17 cellular contexts compared by ENCODE assay signal in the genomic region with DNA sequence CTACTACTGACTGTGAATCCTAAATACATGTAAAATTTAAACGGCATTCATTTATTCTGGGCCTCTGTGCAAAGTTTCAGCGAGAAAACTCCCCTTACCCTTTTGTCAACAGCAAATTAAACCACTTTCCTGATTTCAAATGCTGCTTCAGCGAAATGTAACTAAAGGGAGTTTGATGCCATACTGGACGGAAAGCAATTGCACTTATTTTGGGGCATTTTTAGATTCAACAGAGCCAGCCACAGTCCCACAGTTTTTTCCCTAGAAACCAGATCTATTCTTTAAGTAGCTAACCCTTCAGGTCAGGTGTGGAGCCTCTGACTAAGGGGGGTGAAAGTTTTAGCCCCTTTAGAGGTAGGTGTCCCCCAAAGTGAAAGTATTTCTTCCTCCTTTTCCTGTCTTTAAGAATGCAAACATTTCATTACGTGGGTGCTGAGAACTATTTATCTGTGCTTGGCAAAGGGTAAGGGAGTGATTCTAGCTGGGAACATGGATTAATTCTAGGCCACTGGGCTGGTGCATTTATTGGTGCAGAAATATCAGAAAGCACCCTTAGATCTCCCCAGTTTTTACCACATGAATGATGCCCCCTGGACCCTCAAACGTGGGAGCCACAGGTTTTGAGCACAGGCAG.
DNase-seq lines count a peak whose midpoint lies in the region; ATAC-seq and TF ChIP-seq lines count a peak whose summit lies in the region.
"Had no signal": no experiment of that assay in that cellular context is flagged by ENCODE, and none has a peak within 500 bp of the region (broad histone marks: within the 10 kb centered on the region; RNA-seq: fewer than 3 reads in every experiment).

No MANE protein-coding gene starts in this region.

- no peak overlapping the region for H3K4me3 Mint-ChIP-seq in stimulated activated memory B cell treated with anti-CD40 and anti-IgM and Interleukin-4, amounts not matched to agents 10 μg/mL and 1 μg/mL and 100 μg/mL, for 72 hours
- H3K4me3 Mint-ChIP-seq: activated CD8-positive, alpha-beta T cell treated with anti-CD3 and anti-CD28 coated beads, Interleukin-2, amount 10 ng/mL, durations not matched to agents 7 days and 5 days; neural crest cell; T-cell had no signal

- peaks cover 30% of the 10 kb centered on the region for H3F3A ChIP-seq in PC-9 (ENCODE audit: insufficient read depth, low read depth)

- 55% methylated on average over 6 of the region's 6 CpGs for WGBS in esophagus muscularis mucosa

- no peak overlapping the region for H2AFZ ChIP-seq in PC-9

- no peaks in the 10 kb centered on the region for H4K20me1 ChIP-seq in PC-9 (ENCODE audit: insufficient read depth)

- in situ Hi-C loops in gastrocnemius medialis (cut with MboI; ENCODE audit: low sequenced_read_pairs in 4 of 4), result no loop called here

- H3K4me1 Mint-ChIP-seq in stimulated activated memory B cell treated with anti-CD40 and anti-IgM and Interleukin-4, amounts not matched to agents 10 μg/mL and 1 μg/mL and 100 μg/mL, for 72 hours, result no peaks in the 10 kb centered on the region
- H3K4me1 Mint-ChIP-seq: neural crest cell, T-cell had no signal

- POLR2A ChIA-PET in PC-9 (lab: Charles Lee; ENCODE audit: unreplicated experiment), result interaction anchor here (0.5 to 0.8 kb wide), 2 partner anchors 15 to 294 kb away, joined by 3 to 4 read pairs; no protein-coding TSS in a partner anchor

- H3K36me3 Mint-ChIP-seq in stimulated activated memory B cell treated with anti-CD40 and anti-IgM and Interleukin-4, amounts not matched to agents 10 μg/mL and 1 μg/mL and 100 μg/mL, for 72 hours, result no peaks in the 10 kb centered on the region
- H3K36me3 Mint-ChIP-seq: T-cell had no signal

- H3K4me2 ChIP-seq in PC-9, result peak overlapping the region; percentile 74

- DNase-seq in Daoy (ENCODE audit: low read depth) (peak; percentile 32), PC-9 (no peak), esophagus muscularis mucosa (ENCODE audit: extremely low spot score) (no peak), gastrocnemius medialis (no peak), SKM-1 treated with dmso at 0.1 percent for 144 hours (lab: John Stamatoyannopoulos, UW; ENCODE audit: unreplicated experiment) (no peak), inferior parietal cortex (ENCODE audit: extremely low spot score) (no peak)
- no peak for DNase-seq in activated CD4-positive, alpha-beta T cell treated with anti-CD3 and anti-CD28 coated beads, Interleukin-2, amount 50 U/mL, for 48 hours
- DNase-seq: activated CD8-positive, alpha-beta T cell treated with anti-CD3 and anti-CD28 coated beads, Interleukin-2, amount 10 ng/mL, durations not matched to agents 7 days and 5 days; AML-193; H7; islet precursor cell; NCI-H187; stimulated activated naive CD8-positive, alpha-beta T cell treated with anti-CD3 and anti-CD28 coated beads, Interleukin-15, Interleukin-2, amounts not matched to agents 100 U/mL and 50 U/mL, for 24 hours; T-cell had no signal

- intact Hi-C loops in PC-9 (cut with micrococcal nuclease; ENCODE audit: unreplicated experiment), result loop anchor here (2.0 kb wide), 2 partner anchors 34 to 40 kb away; no protein-coding TSS in a partner anchor
- intact Hi-C loops in esophagus muscularis mucosa (cut with DNase I), result no loop called here
- intact Hi-C loops in gastrocnemius medialis (cut with DNase I; ENCODE audit: low total_unique reads), result no loop called here

- H3K27ac ChIP-seq in PC-9 (peak overlapping the region; percentile 84), esophagus muscularis mucosa (replicated peaks in 1 of 4) (peak overlapping the region; percentile 69 to 80 (median 74)), gastrocnemius medialis (peak overlapping the region; percentile 62 to 74 (median 70))
- H3K27ac ChIP-seq: HL-60 had no signal

- BruUV-seq in PC-9 (replicated peaks; lab: Mats Ljungman, UMichigan), result no TSS peak

- no peak for TF ChIP-seq EP300 in esophagus muscularis mucosa (IDR thresholded peaks at IDR 0.05)

- TF ChIP-seq CTCF in PC-9 (conservative IDR thresholded peaks at IDR 0.05) (no peak), esophagus muscularis mucosa (IDR thresholded peaks at IDR 0.05) (no peak), gastrocnemius medialis (IDR thresholded peaks at IDR 0.05 in 4 of 5, conservative IDR thresholded peaks at IDR 0.05 in 1 of 5) (no peak)

- ATAC-seq in gastrocnemius medialis, result peak in 1 of 2 donors; percentile 10
- no peak for ATAC-seq in stimulated activated memory B cell treated with anti-CD40 and anti-IgM and Interleukin-4, amounts not matched to agents 10 μg/mL and 1 μg/mL and 100 μg/mL, for 72 hours
- ATAC-seq: activated CD8-positive, alpha-beta T cell treated with anti-CD3 and anti-CD28 coated beads, Interleukin-2, amount 10 ng/mL, durations not matched to agents 7 days and 5 days; stimulated activated naive CD8-positive, alpha-beta T cell treated with anti-CD3 and anti-CD28 coated beads, Interleukin-15, Interleukin-2, amounts not matched to agents 100 U/mL and 50 U/mL, for 24 hours; T-cell had no signal

- H3K9me3 Mint-ChIP-seq in stimulated activated memory B cell treated with anti-CD40 and anti-IgM and Interleukin-4, amounts not matched to agents 10 μg/mL and 1 μg/mL and 100 μg/mL, for 72 hours, result no peaks in the 10 kb centered on the region
- H3K9me3 Mint-ChIP-seq: neural crest cell, T-cell had no signal

- no peak overlapping the region for H3K27ac Mint-ChIP-seq in stimulated activated memory B cell treated with anti-CD40 and anti-IgM and Interleukin-4, amounts not matched to agents 10 μg/mL and 1 μg/mL and 100 μg/mL, for 72 hours
- H3K27ac Mint-ChIP-seq: activated CD8-positive, alpha-beta T cell treated with anti-CD3 and anti-CD28 coated beads, Interleukin-2, amount 10 ng/mL, durations not matched to agents 7 days and 5 days; T-cell had no signal

- H3K4me3 ChIP-seq in PC-9, result peak overlapping the region; percentile 15; the same call in 1 of the 2 replicates
- no peak overlapping the region for H3K4me3 ChIP-seq in esophagus muscularis mucosa
- H3K4me3 ChIP-seq in gastrocnemius medialis, result no peak overlapping the region

- CTCF ChIA-PET in PC-9 (lab: Charles Lee), result interaction anchor here (0.7 to 1.0 kb wide), 3 partner anchors 16 to 85 kb away, joined by 3 to 4 read pairs (median 3); no protein-coding TSS in a partner anchor

- H3K27me3 ChIP-seq in PC-9 (ENCODE audit: insufficient read depth, low read depth) (no peaks in the 10 kb centered on the region), esophagus muscularis mucosa (no peaks in the 10 kb centered on the region), gastrocnemius medialis (no peaks in the 10 kb centered on the region)

- peaks cover 45% of the 10 kb centered on the region for H3K4me1 ChIP-seq in PC-9 (replicated peaks; ENCODE audit: insufficient read depth)
- H3K4me1 ChIP-seq in esophagus muscularis mucosa, result peaks cover 17 to 24% (median 20%) of the 10 kb centered on the region in 4 donors
- H3K4me1 ChIP-seq in gastrocnemius medialis, result peaks cover 24 to 34% of the 10 kb centered on the region in 2 donors

- H3K79me2 ChIP-seq in PC-9 (ENCODE audit: low read depth), result no peaks in the 10 kb centered on the region

- TF ChIP-seq POLR2A in esophagus muscularis mucosa (IDR thresholded peaks at IDR 0.05; ENCODE audit: low read depth) (no peak), gastrocnemius medialis (IDR thresholded peaks at IDR 0.05) (no peak)

- H3K27me3 Mint-ChIP-seq in stimulated activated memory B cell treated with anti-CD40 and anti-IgM and Interleukin-4, amounts not matched to agents 10 μg/mL and 1 μg/mL and 100 μg/mL, for 72 hours, result no peaks in the 10 kb centered on the region

- H3K9me2 ChIP-seq in PC-9 (ENCODE audit: insufficient read depth), result no peaks in the 10 kb centered on the region

- H3K9me3 ChIP-seq in PC-9 (ENCODE audit: insufficient read depth, low read depth) (no peaks in the 10 kb centered on the region), esophagus muscularis mucosa (no peaks in the 10 kb centered on the region), gastrocnemius medialis (no peaks in the 10 kb centered on the region)

- H3K36me3 ChIP-seq in PC-9 (ENCODE audit: low read depth) (no peaks in the 10 kb centered on the region), esophagus muscularis mucosa (peaks cover 0 to 14% (median 0%) of the 10 kb centered on the region in 4 donors), gastrocnemius medialis (peaks cover 0 to 26% of the 10 kb centered on the region in 2 donors)
